Comparison of ENCODE assay signal across 1 cellular context in the genomic region with DNA sequence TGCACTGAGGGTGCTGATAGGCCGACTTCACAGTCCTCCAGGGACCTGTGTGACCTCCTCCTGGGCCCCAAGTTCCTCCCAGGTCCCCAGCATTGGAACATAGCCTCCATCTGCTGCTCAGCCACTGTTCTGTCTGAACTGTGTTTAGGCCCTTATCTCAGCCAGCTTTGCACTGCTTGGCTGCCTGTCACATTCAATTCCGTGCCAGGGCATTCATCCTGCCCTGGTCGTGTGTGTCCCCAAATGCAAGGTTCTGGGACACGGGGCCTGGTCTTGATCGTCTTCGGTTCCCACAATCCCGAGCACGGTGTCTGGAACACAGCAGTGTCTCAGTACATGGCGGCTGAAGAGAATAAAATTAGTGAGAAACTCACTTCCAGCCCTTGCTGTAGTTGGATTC.
TF ChIP-seq lines count a peak whose summit lies in the region.

No MANE protein-coding gene starts in this region.

TF ChIP-seq in K562, 482 proteins besides CTCF, POLR2A, EP300 and RAD21 (continued from another document):
- TF ChIP-seq, protein P1, sequence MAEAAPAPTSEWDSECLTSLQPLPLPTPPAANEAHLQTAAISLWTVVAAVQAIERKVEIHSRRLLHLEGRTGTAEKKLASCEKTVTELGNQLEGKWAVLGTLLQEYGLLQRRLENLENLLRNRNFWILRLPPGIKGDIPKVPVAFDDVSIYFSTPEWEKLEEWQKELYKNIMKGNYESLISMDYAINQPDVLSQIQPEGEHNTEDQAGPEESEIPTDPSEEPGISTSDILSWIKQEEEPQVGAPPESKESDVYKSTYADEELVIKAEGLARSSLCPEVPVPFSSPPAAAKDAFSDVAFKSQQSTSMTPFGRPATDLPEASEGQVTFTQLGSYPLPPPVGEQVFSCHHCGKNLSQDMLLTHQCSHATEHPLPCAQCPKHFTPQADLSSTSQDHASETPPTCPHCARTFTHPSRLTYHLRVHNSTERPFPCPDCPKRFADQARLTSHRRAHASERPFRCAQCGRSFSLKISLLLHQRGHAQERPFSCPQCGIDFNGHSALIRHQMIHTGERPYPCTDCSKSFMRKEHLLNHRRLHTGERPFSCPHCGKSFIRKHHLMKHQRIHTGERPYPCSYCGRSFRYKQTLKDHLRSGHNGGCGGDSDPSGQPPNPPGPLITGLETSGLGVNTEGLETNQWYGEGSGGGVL (CRISPR knock-in tag; IDR thresholded peaks at IDR 0.05): no peak
- no peak for TF ChIP-seq CBX1 (IDR thresholded peaks at IDR 0.05; ENCODE audit: low read depth)
